Comparison of ENCODE assay signal across 22 cellular contexts in the genomic region with DNA sequence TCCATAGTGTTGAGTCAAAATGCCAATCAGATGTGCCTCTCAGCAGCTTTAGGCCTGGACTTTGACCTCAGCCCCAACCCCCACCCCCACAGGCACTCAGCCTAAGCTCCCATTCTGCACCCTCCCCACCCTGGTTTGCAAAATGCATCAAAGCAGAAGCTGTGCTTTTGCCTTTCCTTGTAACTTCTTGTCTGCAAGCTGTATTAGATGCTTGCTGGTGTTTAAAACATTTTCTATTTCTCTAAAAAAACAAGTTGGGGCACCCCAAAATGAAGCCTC. TPM values are rescaled to one million over a fixed set of nuclear protein-coding genes. Genes with fewer than 3 reads are reported as not detected.
DNase-seq lines count a peak whose midpoint lies in the region; ATAC-seq and TF ChIP-seq lines count a peak whose summit lies in the region.
"Had no signal": no experiment of that assay in that cellular context is flagged by ENCODE, and none has a peak within 500 bp of the region (broad histone marks: within the 10 kb centered on the region; RNA-seq: fewer than 3 reads in every experiment).

No MANE protein-coding gene starts in this region.

- H3K36me3 ChIP-seq in GM23338 (ENCODE audit: insufficient read depth) (no peaks in the 10 kb centered on the region), PC-9 (ENCODE audit: low read depth) (no peaks in the 10 kb centered on the region), hepatocyte (replicated peaks; ENCODE audit: insufficient read depth, low read depth) (no peaks in the 10 kb centered on the region)

- H3K27ac Mint-ChIP-seq in GM23338, result no peak overlapping the region
- no peak overlapping the region for H3K27ac Mint-ChIP-seq in activated naive CD4-positive, alpha-beta T cell treated with anti-CD3 and anti-CD28 coated beads, Interleukin-2, amount 50 U/mL, for 72 hours
- no peak overlapping the region for H3K27ac Mint-ChIP-seq in T-cell

- H3K4me2 ChIP-seq in GM23338, result peak overlapping the region; percentile 39
- H3K4me2 ChIP-seq in PC-9, result peak overlapping the region; percentile 32; the same call in 1 of the 2 replicates
- peak overlapping the region; percentile 61 for H3K4me2 ChIP-seq in hepatocyte

- H3F3A ChIP-seq in GM23338 (replicated peaks; ENCODE audit: low read depth), result no peaks in the 10 kb centered on the region
- peaks cover 8% of the 10 kb centered on the region; the same call in 1 of the 2 replicates for H3F3A ChIP-seq in PC-9 (ENCODE audit: insufficient read depth, low read depth)

- DNase-seq in GM23338 (ENCODE audit: low spot score) (no peak), PC-9 (no peak), hepatocyte (ENCODE audit: low spot score) (no peak), posterior vena cava (ENCODE audit: low spot score) (peak; percentile 24), T-cell (no peak)
- DNase-seq in activated naive CD4-positive, alpha-beta T cell treated with anti-CD3 and anti-CD28 coated beads, Interleukin-2, amount 50 U/mL, for 72 hours (ENCODE audit: low spot score in 2 of 2), result no peak
- DNase-seq: AML-193; DMS79; HCEC 1CT; NCI-H1105 treated with DMSO at 0.1 percent for 48 hours; NCI-H1694; NCI-H2081 treated with DMSO at 0.1 percent for 48 hours; NK-92 treated with Interleukin-12 subunit alpha and Interleukin-12 subunit beta, amount 100 ng/mL, for 24 hours; OCI-M1; RPMI8226; SHP77 treated with DMSO at 0.1 percent for 48 hours had no signal

- no peaks in the 10 kb centered on the region for H3K9me2 ChIP-seq in GM23338 (ENCODE audit: insufficient read depth)
- no peaks in the 10 kb centered on the region for H3K9me2 ChIP-seq in PC-9 (ENCODE audit: insufficient read depth)
- H3K9me2 ChIP-seq in hepatocyte (replicated peaks; ENCODE audit: insufficient read depth), result no peaks in the 10 kb centered on the region

- H3K4me1 ChIP-seq in GM23338 (ENCODE audit: insufficient read depth), result peaks cover 17% of the 10 kb centered on the region
- peaks cover 37% of the 10 kb centered on the region for H3K4me1 ChIP-seq in PC-9 (replicated peaks; ENCODE audit: insufficient read depth)
- peaks cover 25% of the 10 kb centered on the region for H3K4me1 ChIP-seq in hepatocyte (ENCODE audit: insufficient read depth)

- intact Hi-C loops in PC-9 (cut with micrococcal nuclease; ENCODE audit: unreplicated experiment), result no loop called here
- intact Hi-C loops in posterior vena cava (cut with DNase I), result no loop called here

- TF ChIP-seq CTCF in GM23338 (conservative IDR thresholded peaks at IDR 0.05; ENCODE audit: low read depth in 2 of 2), result no peak
- no peak for TF ChIP-seq CTCF in PC-9 (conservative IDR thresholded peaks at IDR 0.05)
- no peak for TF ChIP-seq CTCF in hepatocyte (IDR thresholded peaks at IDR 0.05; ENCODE audit: poor library complexity)

- H3K27me3 Mint-ChIP-seq in GM23338 (ENCODE audit: insufficient read depth, low read depth, poor library complexity) (peaks cover 16% of the 10 kb centered on the region), T-cell (peaks cover 24 to 28% of the 10 kb centered on the region in 2 donors)

- no peaks in the 10 kb centered on the region for H3K9me3 ChIP-seq in PC-9 (ENCODE audit: insufficient read depth, low read depth)
- H3K9me3 ChIP-seq in hepatocyte (ENCODE audit: low read depth), result no peaks in the 10 kb centered on the region

- H3K36me3 Mint-ChIP-seq in GM23338 (ENCODE audit: low read depth) (no peaks in the 10 kb centered on the region), T-cell (no peaks in the 10 kb centered on the region)
- no peaks in the 10 kb centered on the region for H3K36me3 Mint-ChIP-seq in activated naive CD4-positive, alpha-beta T cell treated with anti-CD3 and anti-CD28 coated beads, Interleukin-2, amount 50 U/mL, for 72 hours

- CTCF ChIA-PET in PC-9 (lab: Charles Lee), result interaction anchor here (0.6 kb wide), 1 partner anchor 11 kb away, joined by 4 read pairs; no protein-coding TSS in a partner anchor
- CTCF ChIA-PET in T-cell (lab: Charles Lee), result no interaction called here

- ATAC-seq in GM23338, result no peak; the same call in 2 of the 3 replicates
- ATAC-seq in activated naive CD4-positive, alpha-beta T cell treated with anti-CD3 and anti-CD28 coated beads, Interleukin-2, amount 50 U/mL, for 72 hours, result no peak
- no peak for ATAC-seq in GM19397 (IDR thresholded peaks at IDR 0.05; ENCODE audit: unreplicated experiment)
- no peak for ATAC-seq in T-cell (replicated peaks in 1 of 4)
- ATAC-seq: K562, SK-N-SH treated with all-trans-retinoic acid at 6 μM for 48 hours had no signal

- H3K4me3 ChIP-seq in GM23338 (no peak overlapping the region), PC-9 (no peak overlapping the region), hepatocyte (no peak overlapping the region)
- H3K4me3 ChIP-seq: K562 had no signal

- POLR2A ChIA-PET in PC-9 (lab: Charles Lee; ENCODE audit: unreplicated experiment) (no interaction called here), T-cell (lab: Charles Lee) (no interaction called here)

- no TSS peak for BruUV-seq in PC-9 (replicated peaks; lab: Mats Ljungman, UMichigan)

- H3K9me3 Mint-ChIP-seq in GM23338 (no peaks in the 10 kb centered on the region), T-cell (no peaks in the 10 kb centered on the region)
- no peaks in the 10 kb centered on the region for H3K9me3 Mint-ChIP-seq in activated naive CD4-positive, alpha-beta T cell treated with anti-CD3 and anti-CD28 coated beads, Interleukin-2, amount 50 U/mL, for 72 hours

- H3K27ac ChIP-seq in GM23338 (ENCODE audit: low read depth), result no peak overlapping the region
- H3K27ac ChIP-seq in PC-9, result no peak overlapping the region
- no peak overlapping the region for H3K27ac ChIP-seq in hepatocyte
- H3K27ac ChIP-seq: C4-2B had no signal

- H3K79me2 ChIP-seq in GM23338 (replicated peaks; ENCODE audit: insufficient read depth) (no peaks in the 10 kb centered on the region), PC-9 (ENCODE audit: low read depth) (no peaks in the 10 kb centered on the region), hepatocyte (no peaks in the 10 kb centered on the region)

- H3K4me1 Mint-ChIP-seq in GM23338 (peaks cover 35% of the 10 kb centered on the region), T-cell (no peaks in the 10 kb centered on the region)

- no peaks in the 10 kb centered on the region for H4K20me1 ChIP-seq in GM23338 (replicated peaks; ENCODE audit: insufficient read depth)
- H4K20me1 ChIP-seq in PC-9 (ENCODE audit: insufficient read depth), result no peaks in the 10 kb centered on the region
- H4K20me1 ChIP-seq in hepatocyte (ENCODE audit: insufficient read depth, poor library complexity, severe bottlenecking), result no peaks in the 10 kb centered on the region

- H3K27me3 ChIP-seq in GM23338 (ENCODE audit: insufficient read depth) (no peaks in the 10 kb centered on the region), PC-9 (ENCODE audit: insufficient read depth, low read depth) (no peaks in the 10 kb centered on the region), hepatocyte (no peaks in the 10 kb centered on the region)

- H2AFZ ChIP-seq in GM23338, result no peak overlapping the region
- no peak overlapping the region for H2AFZ ChIP-seq in PC-9
- H2AFZ ChIP-seq in hepatocyte, result no peak overlapping the region

- H3K4me3 Mint-ChIP-seq in GM23338 (peak overlapping the region; percentile 3; the same call in 1 of the 3 replicates), T-cell (no peak overlapping the region)

TF ChIP-seq in GM23338, 12 proteins besides CTCF, POLR2A, EP300 and RAD21 (continues in another document):
- no peak for TF ChIP-seq NANOG (IDR thresholded peaks at IDR 0.05; ENCODE audit: borderline replicate concordance)
- no peak for TF ChIP-seq EZH2 (IDR thresholded peaks at IDR 0.05; ENCODE audit: low read depth, unreplicated experiment)
- TF ChIP-seq, protein P1, sequence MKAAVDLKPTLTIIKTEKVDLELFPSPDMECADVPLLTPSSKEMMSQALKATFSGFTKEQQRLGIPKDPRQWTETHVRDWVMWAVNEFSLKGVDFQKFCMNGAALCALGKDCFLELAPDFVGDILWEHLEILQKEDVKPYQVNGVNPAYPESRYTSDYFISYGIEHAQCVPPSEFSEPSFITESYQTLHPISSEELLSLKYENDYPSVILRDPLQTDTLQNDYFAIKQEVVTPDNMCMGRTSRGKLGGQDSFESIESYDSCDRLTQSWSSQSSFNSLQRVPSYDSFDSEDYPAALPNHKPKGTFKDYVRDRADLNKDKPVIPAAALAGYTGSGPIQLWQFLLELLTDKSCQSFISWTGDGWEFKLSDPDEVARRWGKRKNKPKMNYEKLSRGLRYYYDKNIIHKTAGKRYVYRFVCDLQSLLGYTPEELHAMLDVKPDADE (IDR thresholded peaks at IDR 0.05), result no peak
- no peak for TF ChIP-seq CREB1 (CRISPR knock-in tag; IDR thresholded peaks at IDR 0.05; ENCODE audit: low read depth)

RNA-seq across cellular contexts. Expression of a gene that starts 26.6 kb away (rescaled TPM):
- total RNA-seq in GM23338 (2014; rRNA removed; shearing (Covaris generic)), result 18.2 and 27.3 TPM in 2 replicates
- 7.5 and 8.6 TPM in 2 replicates for polyA plus RNA-seq in GM23338 (2016; fragmentation: Nextera tagmentation; extraction: Ambion mirVana)
- 23.0 and 26.3 TPM in 2 replicates for total RNA-seq in PC-9 (2021)
- total RNA-seq in hepatocyte, result 10.2 and 11.2 TPM in 2 replicates
- polyA plus RNA-seq in hepatocyte, result 7.1 and 12.0 TPM in 2 replicates
- 1 to 10 TPM; 5.7 to 9.3 TPM for total RNA-seq in posterior vena cava
- under 1 TPM in 1 of 2 donors, not detected in 1; 0.70 TPM for total RNA-seq in activated naive CD4-positive, alpha-beta T cell treated with anti-CD3 and anti-CD28 coated beads, Interleukin-2, amount 50 U/mL, for 72 hours
- total RNA-seq in T-cell, result under 1 TPM; 0.20 to 0.46 (median 0.23) TPM

RNA-seq across cellular contexts. Expression of a gene that starts 38.5 kb away (rescaled TPM):
- 0.69 and 1.2 TPM in 2 replicates for total RNA-seq in GM23338 (2014; rRNA removed; shearing (Covaris generic))
- 0.56 and 0.87 TPM in 2 replicates for polyA plus RNA-seq in GM23338 (2016; fragmentation: Nextera tagmentation; extraction: Ambion mirVana)
- total RNA-seq in PC-9 (2021), result not detected in 2 replicates
- total RNA-seq in hepatocyte, result 3.7 and 4.9 TPM in 2 replicates
- polyA plus RNA-seq in hepatocyte, result 9.9 and 12.9 TPM in 2 replicates
- total RNA-seq in posterior vena cava, result not detected
- total RNA-seq in activated naive CD4-positive, alpha-beta T cell treated with anti-CD3 and anti-CD28 coated beads, Interleukin-2, amount 50 U/mL, for 72 hours, result not detected
- not detected for total RNA-seq in T-cell
- total RNA-seq: G401, K562, NCI-H460 had no signal
- polyA plus RNA-seq: K562 had no signal
